ENCODE assay signal across 12 cellular contexts in the genomic region with DNA sequence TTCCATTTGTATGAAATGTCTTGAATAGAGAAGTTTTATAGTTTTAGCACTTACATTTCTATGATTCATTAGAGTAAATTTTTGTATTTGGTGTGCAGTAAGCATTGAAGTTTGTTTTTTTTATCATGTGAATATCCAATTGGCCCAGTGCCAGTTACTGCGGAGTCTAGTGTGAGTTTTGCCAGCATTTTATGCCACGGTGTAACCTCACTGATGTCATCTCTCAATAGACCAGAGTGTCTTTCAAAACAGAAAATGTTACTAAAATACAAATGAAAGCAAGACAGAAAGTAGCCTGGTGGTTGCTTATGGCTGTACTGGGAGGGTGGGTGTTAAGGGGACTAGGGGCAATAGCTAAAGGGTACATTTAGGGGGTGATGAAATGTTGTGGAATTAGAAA.
DNase-seq lines count a peak whose midpoint lies in the region; ATAC-seq and TF ChIP-seq lines count a peak whose summit lies in the region.
"Had no signal": no experiment of that assay in that cellular context is flagged by ENCODE, and none has a peak within 500 bp of the region (broad histone marks: within the 10 kb centered on the region; RNA-seq: fewer than 3 reads in every experiment).

No MANE protein-coding gene starts in this region.

- H2BK15ac ChIP-seq in IMR-90 (ENCODE audit: low read depth, low read length) = no peak overlapping the region

- in situ Hi-C loops in IMR-90 (cut with MboI; ENCODE audit: low sequenced_read_pairs) = no loop called here

- TF ChIP-seq POLR2A in IMR-90 (IDR thresholded peaks at IDR 0.05; ENCODE audit: low read depth, low read length) = no peak

- dilution Hi-C loops in IMR-90 (cut with HindIII; ENCODE audit: low sequenced_read_pairs, unreplicated experiment) = no loop called here

- peaks cover 5% of the 10 kb centered on the region for H3K36me3 ChIP-seq in IMR-90 (ENCODE audit: control insufficient read depth, insufficient read depth, low read length)
- no peaks in the 10 kb centered on the region for H3K36me3 ChIP-seq in Caco-2 (ENCODE audit: control insufficient read depth, insufficient read depth, low read length)

- H3K4me2 ChIP-seq in IMR-90 (ENCODE audit: low read depth, low read length) = peak overlapping the region; percentile 39; the same call in 1 of the 2 replicates

- H2BK120ac ChIP-seq in IMR-90 (ENCODE audit: low read depth, low read length) = no peak overlapping the region

- peaks cover 3% of the 10 kb centered on the region for H3K4me1 ChIP-seq in IMR-90 (ENCODE audit: control insufficient read depth, insufficient read depth, low read length)
- no peaks in the 10 kb centered on the region for H3K4me1 ChIP-seq in Caco-2

- H3K27ac Mint-ChIP-seq in nephron (peak overlapping the region; percentile 70 to 83 (median 83)), Caco-2 (ENCODE audit: unreplicated experiment) (no peak overlapping the region)
- H3K27ac Mint-ChIP-seq: activated CD4-positive, alpha-beta T cell treated with anti-CD3 and anti-CD28 coated beads, Interleukin-2, amount 10 ng/mL, durations not matched to agents 7 days and 5 days; activated naive CD4-positive, alpha-beta T cell treated with anti-CD3 and anti-CD28 coated beads, Interleukin-2, amount 10 ng/mL, durations not matched to agents 7 days and 5 days; memory B cell had no signal

- H4K8ac ChIP-seq in IMR-90 (ENCODE audit: low read depth in 2 of 2, low read length in 2 of 2) = no peak overlapping the region

- no peaks in the 10 kb centered on the region for H3K79me1 ChIP-seq in IMR-90 (ENCODE audit: low read depth in 1 of 2, low read length in 2 of 2)

- H3K27me3 ChIP-seq in IMR-90 (ENCODE audit: control insufficient read depth, insufficient read depth, low read length) (no peaks in the 10 kb centered on the region), Caco-2 (replicated peaks; ENCODE audit: control insufficient read depth, insufficient read depth, low read length) (no peaks in the 10 kb centered on the region)

- H3K9ac ChIP-seq in IMR-90 (ENCODE audit: low read depth, low read length) = no peak overlapping the region

- CTCF ChIA-PET in IMR-90 (lab: Yijun Ruan, JAX) (no interaction called here), Caco-2 (lab: Charles Lee) (no interaction called here)

- no peak overlapping the region for H2AFZ ChIP-seq in IMR-90 (replicated peaks; ENCODE audit: low read length, poor library complexity)

- no peak overlapping the region for H3K23ac ChIP-seq in IMR-90 (ENCODE audit: low read depth, low read length)

- BruUV-seq in IMR-90 (replicated peaks; lab: Mats Ljungman, UMichigan) (no TSS peak), Caco-2 (replicated peaks; lab: Mats Ljungman, UMichigan) (no TSS peak)

- intact Hi-C loops in IMR-90 (cut with micrococcal nuclease) (no loop called here), Caco-2 (cut with micrococcal nuclease; ENCODE audit: unreplicated experiment) (no loop called here)

- H3K27me3 Mint-ChIP-seq in nephron (ENCODE audit: low read depth) = no peaks in the 10 kb centered on the region
- no peaks in the 10 kb centered on the region for H3K27me3 Mint-ChIP-seq in Caco-2 (ENCODE audit: insufficient read depth, unreplicated experiment)
- H3K27me3 Mint-ChIP-seq: activated CD4-positive, alpha-beta T cell treated with anti-CD3 and anti-CD28 coated beads, Interleukin-2, amount 10 ng/mL, durations not matched to agents 7 days and 5 days; activated naive CD4-positive, alpha-beta T cell treated with anti-CD3 and anti-CD28 coated beads, Interleukin-2, amount 10 ng/mL, durations not matched to agents 7 days and 5 days; memory B cell had no signal

- H2AK5ac ChIP-seq in IMR-90 (ENCODE audit: low read depth, low read length) = no peak overlapping the region

- no peak overlapping the region for H3K56ac ChIP-seq in IMR-90 (ENCODE audit: extremely low read depth, insufficient read depth, low read length)

- no peak overlapping the region for H3K4me3 ChIP-seq in IMR-90 (ENCODE audit: insufficient read depth, low read depth, low read length)
- H3K4me3 ChIP-seq in choroid plexus epithelial cell (ENCODE audit: low read depth, low read length) = no peak overlapping the region
- H3K4me3 ChIP-seq in Caco-2 (ENCODE audit: low read depth, low read length) = no peak overlapping the region

- peak; percentile 48 for DNase-seq in GM03348 (ENCODE audit: low spot score)
- peak; percentile 57 for DNase-seq in IMR-90
- peak; percentile 85 for DNase-seq in choroid plexus epithelial cell (ENCODE audit: low read depth)
- no peak for DNase-seq in CD1c-positive myeloid dendritic cell (ENCODE audit: extremely low spot score)
- no peak for DNase-seq in NAMALWA (ENCODE audit: low spot score)
- DNase-seq in AML-193 (lab: John Stamatoyannopoulos, UW) = no peak
- DNase-seq in Caco-2 = no peak
- DNase-seq: activated CD4-positive, alpha-beta T cell treated with anti-CD3 and anti-CD28 coated beads, Interleukin-2, amount 10 ng/mL, durations not matched to agents 7 days and 5 days; activated naive CD4-positive, alpha-beta T cell treated with anti-CD3 and anti-CD28 coated beads, Interleukin-2, amount 10 ng/mL, durations not matched to agents 7 days and 5 days; erythroblast had no signal

- WGBS in IMR-90 (ENCODE audit: extremely low coverage in 2 of 2, insufficient read length in 1 of 2), 2 experiments = no CpG with 5 or more reads among the region's 2 CpGs

- H3K4ac ChIP-seq in IMR-90 (ENCODE audit: low read depth, low read length) = no peak overlapping the region

- H3K4me3 Mint-ChIP-seq in nephron (no peak overlapping the region), Caco-2 (ENCODE audit: unreplicated experiment) (no peak overlapping the region)
- H3K4me3 Mint-ChIP-seq: activated CD4-positive, alpha-beta T cell treated with anti-CD3 and anti-CD28 coated beads, Interleukin-2, amount 10 ng/mL, durations not matched to agents 7 days and 5 days; activated naive CD4-positive, alpha-beta T cell treated with anti-CD3 and anti-CD28 coated beads, Interleukin-2, amount 10 ng/mL, durations not matched to agents 7 days and 5 days; memory B cell had no signal

- TF ChIP-seq CTCF in IMR-90 (conservative IDR thresholded peaks at IDR 0.05; ENCODE audit: low read depth, low read length) (no peak), choroid plexus epithelial cell (conservative IDR thresholded peaks at IDR 0.05; ENCODE audit: low read depth, low read length) (peak; percentile 19), nephron (IDR thresholded peaks at IDR 0.05; ENCODE audit: unreplicated experiment in 3 of 3) (no peak), Caco-2 (IDR thresholded peaks at IDR 0.05; ENCODE audit: insufficient read depth in 1 of 2, low read depth in 1 of 2, low read length in 1 of 2, severe bottlenecking in 1 of 2, unreplicated experiment in 1 of 2) (no peak)

- H3K9me3 Mint-ChIP-seq in nephron (peaks cover 21% of the 10 kb centered on the region), Caco-2 (ENCODE audit: unreplicated experiment) (no peaks in the 10 kb centered on the region)

- POLR2A ChIA-PET in IMR-90 (lab: Charles Lee; ENCODE audit: unreplicated experiment) = no interaction called here
- POLR2A ChIA-PET in Caco-2 (lab: Charles Lee) = no interaction called here

- no peaks in the 10 kb centered on the region for H4K20me1 ChIP-seq in IMR-90 (ENCODE audit: insufficient read depth, low read length)

- H3K4me1 Mint-ChIP-seq in nephron (peaks cover 35% of the 10 kb centered on the region), Caco-2 (ENCODE audit: low read depth, unreplicated experiment) (no peaks in the 10 kb centered on the region)
- H3K4me1 Mint-ChIP-seq: activated naive CD4-positive, alpha-beta T cell treated with anti-CD3 and anti-CD28 coated beads, Interleukin-2, amount 10 ng/mL, durations not matched to agents 7 days and 5 days; memory B cell had no signal

- peaks cover 9% of the 10 kb centered on the region for H3K9me1 ChIP-seq in IMR-90 (ENCODE audit: insufficient read depth, low read length)

- no peak overlapping the region for H2BK20ac ChIP-seq in IMR-90 (ENCODE audit: low read depth, low read length)

- H3K14ac ChIP-seq in IMR-90 (replicated peaks; ENCODE audit: low read depth, low read length) = no peak overlapping the region

- H3K9me3 ChIP-seq in IMR-90 (ENCODE audit: control insufficient read depth, insufficient read depth, low read length) = no peaks in the 10 kb centered on the region; the same call in 1 of the 2 replicates
- no peaks in the 10 kb centered on the region for H3K9me3 ChIP-seq in Caco-2

- no peak overlapping the region for H2AK9ac ChIP-seq in IMR-90 (replicated peaks; ENCODE audit: low read depth, low read length, poor library complexity)

- H3K27ac ChIP-seq in IMR-90 (ENCODE audit: insufficient read depth, low read length) = no peak overlapping the region

- ATAC-seq in IMR-90 (ENCODE audit: low read depth) = no peak

- no peak overlapping the region for H3K18ac ChIP-seq in IMR-90 (ENCODE audit: low read depth, low read length)

- H3K36me3 Mint-ChIP-seq in nephron (ENCODE audit: low read depth) (peaks cover 17% of the 10 kb centered on the region), Caco-2 (ENCODE audit: insufficient read depth, unreplicated experiment) (peaks cover 9% of the 10 kb centered on the region)

- no peak overlapping the region for H4K5ac ChIP-seq in IMR-90 (ENCODE audit: low read depth, low read length)

- no peak overlapping the region for H4K91ac ChIP-seq in IMR-90 (ENCODE audit: insufficient read depth, low read depth, low read length)

- TF ChIP-seq RAD21 in IMR-90 (IDR thresholded peaks at IDR 0.05; ENCODE audit: low read length) = no peak

- no peak overlapping the region for H2BK5ac ChIP-seq in IMR-90 (ENCODE audit: low read depth, low read length, poor library complexity, severe bottlenecking)

TF ChIP-seq in IMR-90, 13 proteins besides CTCF, POLR2A, EP300 and RAD21 (continues in another document):
- TF ChIP-seq, protein P1, sequence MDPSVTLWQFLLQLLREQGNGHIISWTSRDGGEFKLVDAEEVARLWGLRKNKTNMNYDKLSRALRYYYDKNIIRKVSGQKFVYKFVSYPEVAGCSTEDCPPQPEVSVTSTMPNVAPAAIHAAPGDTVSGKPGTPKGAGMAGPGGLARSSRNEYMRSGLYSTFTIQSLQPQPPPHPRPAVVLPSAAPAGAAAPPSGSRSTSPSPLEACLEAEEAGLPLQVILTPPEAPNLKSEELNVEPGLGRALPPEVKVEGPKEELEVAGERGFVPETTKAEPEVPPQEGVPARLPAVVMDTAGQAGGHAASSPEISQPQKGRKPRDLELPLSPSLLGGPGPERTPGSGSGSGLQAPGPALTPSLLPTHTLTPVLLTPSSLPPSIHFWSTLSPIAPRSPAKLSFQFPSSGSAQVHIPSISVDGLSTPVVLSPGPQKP (IDR thresholded peaks at IDR 0.05; ENCODE audit: borderline replicate concordance, low read depth, low read length) = no peak
- TF ChIP-seq RCOR1 (IDR thresholded peaks at IDR 0.05; ENCODE audit: insufficient replicate concordance, low read length) (no peak), RFX5 (IDR thresholded peaks at IDR 0.05; ENCODE audit: low read depth, low read length) (no peak), FOS (IDR thresholded peaks at IDR 0.05; ENCODE audit: low read depth, low read length) (no peak), MXI1 (IDR thresholded peaks at IDR 0.05; ENCODE audit: borderline replicate concordance, low read depth, low read length) (no peak), CEBPB (IDR thresholded peaks at IDR 0.05; ENCODE audit: low read depth, low read length) (no peak), NFE2L2 (IDR thresholded peaks at IDR 0.05; ENCODE audit: low read depth, low read length) (no peak)

Comparison
In these comparisons a context has a peak if more than half of its experiments do, and no peak if none do; other contexts are left out.
1. DNase-seq: peak in GM03348 (single experiment), IMR-90 (single experiment) and choroid plexus epithelial cell (single experiment); none in CD1c-positive myeloid dendritic cell (single experiment), NAMALWA (single experiment), AML-193 (0 of 2) and Caco-2 (0 of 2).